ENCODE assay signal across 8 cellular contexts in the genomic region with DNA sequence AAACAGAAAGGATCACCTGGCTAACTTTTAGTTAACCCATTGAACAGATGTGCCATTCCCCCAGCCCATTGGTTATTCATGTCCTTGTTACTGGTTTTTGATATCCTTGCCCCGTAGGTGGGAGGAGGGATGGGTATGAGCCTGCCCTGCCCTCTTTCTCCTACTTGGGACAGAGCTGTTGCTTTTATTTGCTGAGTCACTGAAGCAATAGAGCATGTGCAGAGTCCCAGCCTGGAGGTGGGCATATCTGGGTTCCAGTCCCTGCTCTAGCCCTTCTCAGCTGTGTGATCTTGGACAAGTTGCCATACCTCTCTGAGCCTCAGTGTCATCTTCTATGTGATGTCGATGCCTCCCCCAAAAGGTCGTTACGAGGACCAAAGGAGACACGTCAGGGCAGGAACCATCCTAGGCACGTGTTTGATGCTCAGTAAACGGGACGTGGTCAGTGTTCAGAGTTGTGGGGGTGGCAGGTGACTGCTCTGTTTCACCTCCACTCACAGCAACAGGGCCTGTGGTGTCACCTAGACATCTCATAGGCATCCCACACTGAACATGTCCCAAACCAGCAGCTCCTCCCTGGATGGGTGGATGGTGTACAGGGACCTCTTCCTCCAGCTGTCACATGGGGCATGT.
A peak's percentile ranks its signal among the peaks of the same experiment; 100 is the strongest.
DNase-seq lines count a peak whose midpoint lies in the region; ATAC-seq and TF ChIP-seq lines count a peak whose summit lies in the region.

No MANE protein-coding gene starts in this region.

- H3K4me1 ChIP-seq in mesodermal cell (ENCODE audit: control insufficient read depth, insufficient read depth, low read length, poor library complexity, severe bottlenecking), result peaks cover 41% of the 10 kb centered on the region
- peaks cover 3% of the 10 kb centered on the region for H3K4me1 ChIP-seq in HAP-1
- peaks cover 7% of the 10 kb centered on the region for H3K4me1 ChIP-seq in colonic mucosa

- H3K9me3 ChIP-seq in KOPT-K1 (ENCODE audit: insufficient read depth, low read length, poor library complexity, severe bottlenecking), result no peaks in the 10 kb centered on the region
- H3K9me3 ChIP-seq in mesodermal cell (ENCODE audit: control insufficient read depth, low read length), result no peaks in the 10 kb centered on the region
- H3K9me3 ChIP-seq in HAP-1, result no peaks in the 10 kb centered on the region
- no peaks in the 10 kb centered on the region for H3K9me3 ChIP-seq in colonic mucosa

- DNase-seq in AG08396 (ENCODE audit: low spot score), result peak; percentile 61
- peak; percentile 36 for DNase-seq in amniotic epithelial cell (ENCODE audit: low read depth)
- no peak for DNase-seq in HAP-1 (ENCODE audit: low spot score in 2 of 2)
- DNase-seq in colonic mucosa, result no peak
- no peak for DNase-seq in NCI-H524 treated with DMSO at 0.1 percent for 48 hours (lab: John Stamatoyannopoulos, UW)

- H3K4me3 ChIP-seq in mesodermal cell (ENCODE audit: extremely low read depth, insufficient read depth, low read length, poor library complexity, severe bottlenecking), result no peak overlapping the region
- H3K4me3 ChIP-seq in HAP-1, result no peak overlapping the region
- no peak overlapping the region for H3K4me3 ChIP-seq in colonic mucosa

- in situ Hi-C loops in HAP-1 (cut with MboI; ENCODE audit: low sequenced_read_pairs), result no loop called here

- intact Hi-C loops in colonic mucosa (cut with DNase I), result no loop called here

- no peak for TF ChIP-seq CTCF in colonic mucosa (IDR thresholded peaks at IDR 0.05)

- H3K9ac ChIP-seq in colonic mucosa (ENCODE audit: low read depth in 2 of 2, low read length in 2 of 2), result peak overlapping the region in 1 of 2 donors; percentile 26

- ATAC-seq in HG03095 (IDR thresholded peaks at IDR 0.05; ENCODE audit: unreplicated experiment), result no peak

- peak overlapping the region; percentile 62 for H3K27ac ChIP-seq in KOPT-K1 (ENCODE audit: low read depth, low read length, poor library complexity, severe bottlenecking)
- H3K27ac ChIP-seq in mesodermal cell (ENCODE audit: low read depth, low read length, severe bottlenecking), result peak overlapping the region; percentile 52
- no peak overlapping the region for H3K27ac ChIP-seq in colonic mucosa

- 98 to 100% methylated on average over 7 to 8 of the region's 8 CpGs for WGBS in mesodermal cell (ENCODE audit: insufficient coverage in 2 of 2), 2 experiments

- no peaks in the 10 kb centered on the region for H3K36me3 ChIP-seq in KOPT-K1 (ENCODE audit: insufficient read depth, low read length)
- H3K36me3 ChIP-seq in mesodermal cell (ENCODE audit: control insufficient read depth, insufficient read depth, low read length), result no peaks in the 10 kb centered on the region
- H3K36me3 ChIP-seq in HAP-1 (replicated peaks), result no peaks in the 10 kb centered on the region
- H3K36me3 ChIP-seq in colonic mucosa, result no peaks in the 10 kb centered on the region

- H3K27me3 ChIP-seq in HAP-1 (ENCODE audit: low read depth), result no peaks in the 10 kb centered on the region
- no peaks in the 10 kb centered on the region for H3K27me3 ChIP-seq in colonic mucosa

Comparison
In these comparisons a context has a peak if more than half of its experiments do, and no peak if none do; other contexts are left out.
1. DNase-seq: peak in AG08396 (single experiment) and amniotic epithelial cell (single experiment); none in HAP-1 (0 of 2), colonic mucosa (single experiment) and NCI-H524 treated with DMSO at 0.1 percent for 48 hours (single experiment).